In genomic region chr13:37277007-37277406, GRCh38 we compare ENCODE assay signal across 21 cellular contexts.
DNase-seq lines count a peak whose midpoint lies in the region; ATAC-seq and TF ChIP-seq lines count a peak whose summit lies in the region.
"Had no signal": no experiment of that assay in that cellular context is flagged by ENCODE, and none has a peak within 500 bp of the region (broad histone marks: within the 10 kb centered on the region; RNA-seq: fewer than 3 reads in every experiment).

No MANE protein-coding gene starts in this region.

- H3K4me1 ChIP-seq in thoracic aorta (ENCODE audit: control insufficient read depth in 1 of 2, low read depth in 2 of 2) (peaks cover 0 to 6% of the 10 kb centered on the region in 2 donors), heart right ventricle (no peaks in the 10 kb centered on the region)
- H3K4me1 ChIP-seq: A549; BE2C; BLaER1 treated with 17β-estradiol and CSF1 and Interleukin-3, amounts not matched to agents 10 nM and 100 nM had no signal

- H3K27me3 ChIP-seq in thoracic aorta (replicated peaks; ENCODE audit: insufficient read depth) (no peaks in the 10 kb centered on the region), heart right ventricle (no peaks in the 10 kb centered on the region)
- H3K27me3 ChIP-seq: BE2C; BLaER1 treated with 17β-estradiol and CSF1 and Interleukin-3, amounts not matched to agents 10 nM and 100 nM had no signal

- intact Hi-C loops in heart right ventricle (cut with DNase I): no loop called here

- 93 to 100% methylated on average over 1 of the region's 1 CpG for WGBS in heart right ventricle, 2 donors

- no peak for TF ChIP-seq CTCF in fibroblast of the aortic adventitia (IDR thresholded peaks at IDR 0.05; ENCODE audit: insufficient read depth, low read length)
- no peak for TF ChIP-seq CTCF in thoracic aorta (IDR thresholded peaks at IDR 0.05)
- TF ChIP-seq CTCF in heart right ventricle (IDR thresholded peaks at IDR 0.05): no peak

- H3K9me3 ChIP-seq in thoracic aorta (no peaks in the 10 kb centered on the region), heart right ventricle (peaks cover 0 to 16% (median 0%) of the 10 kb centered on the region in 11 donors)
- H3K9me3 ChIP-seq: A549, BE2C had no signal

- ATAC-seq in thoracic aorta (ENCODE audit: insufficient number of reproducible peaks, low FRiP score, low read depth) (peak; percentile 60), heart right ventricle (no peak), GM21528 (IDR thresholded peaks at IDR 0.05; ENCODE audit: low FRiP score, unreplicated experiment) (no peak)
- ATAC-seq: A549, GM23338, HCT116 had no signal

- H3K4me3 ChIP-seq in fibroblast of the aortic adventitia (ENCODE audit: low read depth, low read length) (no peak overlapping the region), thoracic aorta (no peak overlapping the region), heart right ventricle (no peak overlapping the region)
- H3K4me3 ChIP-seq: A549; BLaER1 treated with 17β-estradiol and CSF1 and Interleukin-3, amounts not matched to agents 10 nM and 100 nM; GM23338 had no signal

- no peak overlapping the region for H3K27ac ChIP-seq in thoracic aorta
- H3K27ac ChIP-seq in heart right ventricle: no peak overlapping the region
- H3K27ac ChIP-seq: 22Rv1; A549; BLaER1 treated with 17β-estradiol and CSF1 and Interleukin-3, amounts not matched to agents 10 nM and 100 nM had no signal

- H3K36me3 ChIP-seq in thoracic aorta: no peaks in the 10 kb centered on the region
- no peaks in the 10 kb centered on the region for H3K36me3 ChIP-seq in heart right ventricle
- H3K36me3 ChIP-seq: BE2C; BLaER1 treated with 17β-estradiol and CSF1 and Interleukin-3, amounts not matched to agents 10 nM and 100 nM had no signal

- DNase-seq in EH (ENCODE audit: low read depth) (peak; percentile 19), dermis blood vessel endothelial cell (peak; percentile 9), fibroblast of the aortic adventitia (ENCODE audit: low read depth) (peak; percentile 47), thoracic aorta (ENCODE audit: low spot score) (no peak), heart right ventricle (no peak), NCI-H2171 treated with DMSO at 0.1 percent for 48 hours (lab: John Stamatoyannopoulos, UW) (no peak)
- DNase-seq: ACHN; AML-193; BE2C; CD4-positive, alpha-beta T cell; CD8-positive, alpha-beta memory T cell; DMS 273 treated with DMSO at 0.1 percent for 48 hours; DMS79; GF-D8; H9 had no signal

Comparison
In these comparisons a context has a peak if more than half of its experiments do, and no peak if none do; other contexts are left out.
1. DNase-seq: peak in EH (single experiment), dermis blood vessel endothelial cell (single experiment) and fibroblast of the aortic adventitia (single experiment); none in thoracic aorta (single experiment), heart right ventricle (0 of 2) and NCI-H2171 treated with DMSO at 0.1 percent for 48 hours (single experiment).